Comparison of ENCODE assay signal across 8 cellular contexts in genomic region chr1:224852901-224853568, GRCh38.
A peak's percentile ranks its signal among the peaks of the same experiment; 100 is the strongest.
DNase-seq lines count a peak whose midpoint lies in the region; ATAC-seq, FAIRE-seq and TF ChIP-seq lines count a peak whose summit lies in the region.

No MANE protein-coding gene starts in this region.

- BruUV-seq in PC-9 (replicated peaks; lab: Mats Ljungman, UMichigan) = no TSS peak

- no peaks in the 10 kb centered on the region for H3K36me3 ChIP-seq in PC-9 (ENCODE audit: low read depth)
- H3K36me3 ChIP-seq in pancreas = no peaks in the 10 kb centered on the region

- DNase-seq in CD1c-positive myeloid dendritic cell (ENCODE audit: extremely low spot score) (peak; percentile 71), HFFc6 (peak; percentile 37), PC-9 (peak in 1 of 2 experiments; percentile 12), pancreas (no peak), NCI-H226 (no peak)

- no peaks in the 10 kb centered on the region for H4K20me1 ChIP-seq in PC-9 (ENCODE audit: insufficient read depth)

- peaks cover 4% of the 10 kb centered on the region for H3K27me3 Mint-ChIP-seq in HFFc6 (ENCODE audit: insufficient read depth)

- intact Hi-C loops in PC-9 (cut with micrococcal nuclease; ENCODE audit: unreplicated experiment) (loop anchor here (1.0 to 10.0 kb wide), 3 partner anchors 69 to 737 kb away; partner anchors contain the start of gene WDR26), pancreas (cut with DNase I) (loop anchor here in 2 of 3 donors (10.0 kb wide), 2 partner anchors 208 to 338 kb away; no protein-coding TSS in a partner anchor)

- no peaks in the 10 kb centered on the region for H3K9me3 Mint-ChIP-seq in HFFc6

- ATAC-seq in esophagus mucosa (peak; percentile 56), pancreas (peak; percentile 50 to 77 (median 63)), HG03565 (IDR thresholded peaks at IDR 0.05; ENCODE audit: unreplicated experiment) (no peak), GM18870 (IDR thresholded peaks at IDR 0.05; ENCODE audit: unreplicated experiment) (no peak)

- POLR2A ChIA-PET in PC-9 (lab: Charles Lee; ENCODE audit: unreplicated experiment) = no interaction called here

- H3K27ac ChIP-seq in PC-9 (no peak overlapping the region), pancreas (peak overlapping the region in 1 of 4 donors; percentile 69)

- H3K9me3 ChIP-seq in PC-9 (ENCODE audit: insufficient read depth, low read depth) = no peaks in the 10 kb centered on the region
- H3K9me3 ChIP-seq in pancreas = no peaks in the 10 kb centered on the region

- H3K4me3 ChIP-seq in PC-9 (no peak overlapping the region), pancreas (no peak overlapping the region)

- H3K36me3 Mint-ChIP-seq in HFFc6 (ENCODE audit: low read depth) = no peaks in the 10 kb centered on the region

- H3K4me1 ChIP-seq in PC-9 (replicated peaks; ENCODE audit: insufficient read depth) (no peaks in the 10 kb centered on the region), pancreas (peaks cover 0 to 10% (median 7%) of the 10 kb centered on the region in 3 donors)

- WGBS in pancreas, 2 donors = 58 to 62% methylated on average over 13 of the region's 13 CpGs

- no peaks in the 10 kb centered on the region for H3K79me2 ChIP-seq in PC-9 (ENCODE audit: low read depth)

- CTCF ChIA-PET in PC-9 (lab: Charles Lee) = interaction anchor here (0.6 to 2.3 kb wide), 4 partner anchors 274 to 479 kb away, joined by 3 to 7 read pairs (median 4); no protein-coding TSS in a partner anchor

- no peaks in the 10 kb centered on the region; the same call in 1 of the 2 replicates for H3K9me2 ChIP-seq in PC-9 (ENCODE audit: insufficient read depth)

- H2AFZ ChIP-seq in PC-9 = no peak overlapping the region

- H3K27ac Mint-ChIP-seq in HFFc6 = no peak overlapping the region

- H3K4me3 Mint-ChIP-seq in HFFc6 = no peak overlapping the region

- H3K27me3 ChIP-seq in PC-9 (ENCODE audit: insufficient read depth, low read depth) = no peaks in the 10 kb centered on the region
- no peaks in the 10 kb centered on the region for H3K27me3 ChIP-seq in pancreas

- peak; percentile 88 for TF ChIP-seq CTCF in HFFc6 (IDR thresholded peaks at IDR 0.05)
- peak; percentile 88 for TF ChIP-seq CTCF in PC-9 (conservative IDR thresholded peaks at IDR 0.05)
- peak; percentile 31 to 54 (median 42) for TF ChIP-seq CTCF in pancreas (IDR thresholded peaks at IDR 0.05)

- peak; percentile 13 for FAIRE-seq in pancreas (lab: Jason Lieb, UNC)

- no peak overlapping the region for H3K4me2 ChIP-seq in PC-9

- peaks cover 7% of the 10 kb centered on the region for H3K4me1 Mint-ChIP-seq in HFFc6 (ENCODE audit: low read depth)

- no peaks in the 10 kb centered on the region for H3F3A ChIP-seq in PC-9 (ENCODE audit: insufficient read depth, low read depth)

Comparison
In these comparisons a context has a peak if more than half of its experiments do, and no peak if none do; other contexts are left out.
1. DNase-seq: peak in CD1c-positive myeloid dendritic cell (single experiment) and HFFc6 (single experiment); none in pancreas (0 of 6) and NCI-H226 (single experiment).
2. ATAC-seq: peak in esophagus mucosa (single experiment) and pancreas (4 of 4); none in HG03565 (single experiment) and GM18870 (single experiment).
3. Peak in every context shown above with its lines, with median percentiles within 50 percentile points of each other: CTCF ChIP-seq.